ENCODE assay signal across 1 cellular context in the genomic region with DNA sequence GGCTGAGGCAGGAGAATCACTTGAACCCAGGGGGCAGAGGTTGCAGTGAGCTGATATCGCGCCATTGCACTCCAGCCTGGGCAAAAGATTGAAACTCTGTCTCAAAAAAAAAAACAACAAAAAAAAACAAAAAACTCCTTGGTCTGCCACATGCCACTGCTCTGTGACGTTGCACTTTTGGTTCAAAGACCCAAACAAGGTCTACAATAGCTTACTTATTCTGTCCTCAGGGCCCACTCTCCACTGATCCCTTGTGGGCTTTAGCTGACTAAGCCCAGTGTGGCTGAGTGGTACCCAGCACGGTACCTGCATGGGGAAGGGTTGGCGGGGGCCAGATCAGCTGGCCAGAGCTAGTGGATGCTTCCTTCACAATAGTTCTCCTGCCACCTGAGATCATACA.
A peak's percentile ranks its signal among the peaks of the same experiment; 100 is the strongest.
TF ChIP-seq lines count a peak whose summit lies in the region.

No MANE protein-coding gene starts in this region.

TF ChIP-seq in HepG2, 621 proteins besides CTCF, POLR2A, EP300 and RAD21:
- TF ChIP-seq ZNF180 (CRISPR knock-in tag; IDR thresholded peaks at IDR 0.05; ENCODE audit: borderline replicate concordance, low read depth) (no peak), HNF4A (CRISPR knock-in tag; IDR thresholded peaks at IDR 0.05) (peak; percentile 13; the same call in 1 of the 2 replicates), ZBTB38 (CRISPR knock-in tag; IDR thresholded peaks at IDR 0.05) (0 out of 2 replicates have a peak, but pooled peaks have one; percentile 28), RBM39 (IDR thresholded peaks at IDR 0.05; ENCODE audit: low read depth, low read length, poor library complexity, severe bottlenecking) (no peak), SOX5 (CRISPR knock-in tag; IDR thresholded peaks at IDR 0.05; ENCODE audit: borderline replicate concordance) (0 out of 2 replicates have a peak, but pooled peaks have one; percentile 9), CREB1 (IDR thresholded peaks at IDR 0.05) (0 out of 2 replicates have a peak, but pooled peaks have one; percentile 3), CREB1 (CRISPR knock-in tag; IDR thresholded peaks at IDR 0.05) (peak; percentile 53; the same call in 1 of the 2 replicates), SOX6 (IDR thresholded peaks at IDR 0.05) (no peak), SOX6 (CRISPR knock-in tag; IDR thresholded peaks at IDR 0.05) (0 out of 2 replicates have a peak, but pooled peaks have one; percentile 24), HOXA7 (CRISPR knock-in tag; IDR thresholded peaks at IDR 0.05) (no peak), SIN3B (IDR thresholded peaks at IDR 0.05; ENCODE audit: low read length) (no peak), ZNF292 (CRISPR knock-in tag; IDR thresholded peaks at IDR 0.05; ENCODE audit: borderline replicate concordance, low read depth) (no peak), CENPT (CRISPR knock-in tag; IDR thresholded peaks at IDR 0.05; ENCODE audit: low read depth) (no peak), RFXANK (CRISPR knock-in tag; IDR thresholded peaks at IDR 0.05) (no peak), ZNF737 (CRISPR knock-in tag; IDR thresholded peaks at IDR 0.05; ENCODE audit: borderline replicate concordance) (no peak)
- TF ChIP-seq, protein P1, sequence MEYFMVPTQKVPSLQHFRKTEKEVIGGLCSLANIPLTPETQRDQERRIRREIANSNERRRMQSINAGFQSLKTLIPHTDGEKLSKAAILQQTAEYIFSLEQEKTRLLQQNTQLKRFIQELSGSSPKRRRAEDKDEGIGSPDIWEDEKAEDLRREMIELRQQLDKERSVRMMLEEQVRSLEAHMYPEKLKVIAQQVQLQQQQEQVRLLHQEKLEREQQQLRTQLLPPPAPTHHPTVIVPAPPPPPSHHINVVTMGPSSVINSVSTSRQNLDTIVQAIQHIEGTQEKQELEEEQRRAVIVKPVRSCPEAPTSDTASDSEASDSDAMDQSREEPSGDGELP (IDR thresholded peaks at IDR 0.05; ENCODE audit: borderline replicate concordance, low read depth) = 0 out of 2 replicates have a peak, but pooled peaks have one; percentile 33
- TF ChIP-seq, protein P2, sequence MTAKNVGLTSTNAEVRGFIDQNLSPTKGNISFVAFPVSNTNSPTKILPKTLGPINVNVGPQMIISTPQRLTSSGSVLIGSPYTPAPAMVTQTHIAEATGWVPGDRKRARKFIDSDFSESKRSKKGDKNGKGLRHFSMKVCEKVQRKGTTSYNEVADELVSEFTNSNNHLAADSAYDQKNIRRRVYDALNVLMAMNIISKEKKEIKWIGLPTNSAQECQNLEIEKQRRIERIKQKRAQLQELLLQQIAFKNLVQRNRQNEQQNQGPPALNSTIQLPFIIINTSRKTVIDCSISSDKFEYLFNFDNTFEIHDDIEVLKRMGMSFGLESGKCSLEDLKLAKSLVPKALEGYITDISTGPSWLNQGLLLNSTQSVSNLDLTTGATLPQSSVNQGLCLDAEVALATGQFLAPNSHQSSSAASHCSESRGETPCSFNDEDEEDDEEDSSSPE (CRISPR knock-in tag; IDR thresholded peaks at IDR 0.05) = no peak
- TF ChIP-seq, protein P3, sequence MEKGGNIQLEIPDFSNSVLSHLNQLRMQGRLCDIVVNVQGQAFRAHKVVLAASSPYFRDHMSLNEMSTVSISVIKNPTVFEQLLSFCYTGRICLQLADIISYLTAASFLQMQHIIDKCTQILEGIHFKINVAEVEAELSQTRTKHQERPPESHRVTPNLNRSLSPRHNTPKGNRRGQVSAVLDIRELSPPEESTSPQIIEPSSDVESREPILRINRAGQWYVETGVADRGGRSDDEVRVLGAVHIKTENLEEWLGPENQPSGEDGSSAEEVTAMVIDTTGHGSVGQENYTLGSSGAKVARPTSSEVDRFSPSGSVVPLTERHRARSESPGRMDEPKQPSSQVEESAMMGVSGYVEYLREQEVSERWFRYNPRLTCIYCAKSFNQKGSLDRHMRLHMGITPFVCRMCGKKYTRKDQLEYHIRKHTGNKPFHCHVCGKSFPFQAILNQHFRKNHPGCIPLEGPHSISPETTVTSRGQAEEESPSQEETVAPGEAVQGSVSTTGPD (CRISPR knock-in tag; IDR thresholded peaks at IDR 0.05) = no peak
- TF ChIP-seq, protein P4, sequence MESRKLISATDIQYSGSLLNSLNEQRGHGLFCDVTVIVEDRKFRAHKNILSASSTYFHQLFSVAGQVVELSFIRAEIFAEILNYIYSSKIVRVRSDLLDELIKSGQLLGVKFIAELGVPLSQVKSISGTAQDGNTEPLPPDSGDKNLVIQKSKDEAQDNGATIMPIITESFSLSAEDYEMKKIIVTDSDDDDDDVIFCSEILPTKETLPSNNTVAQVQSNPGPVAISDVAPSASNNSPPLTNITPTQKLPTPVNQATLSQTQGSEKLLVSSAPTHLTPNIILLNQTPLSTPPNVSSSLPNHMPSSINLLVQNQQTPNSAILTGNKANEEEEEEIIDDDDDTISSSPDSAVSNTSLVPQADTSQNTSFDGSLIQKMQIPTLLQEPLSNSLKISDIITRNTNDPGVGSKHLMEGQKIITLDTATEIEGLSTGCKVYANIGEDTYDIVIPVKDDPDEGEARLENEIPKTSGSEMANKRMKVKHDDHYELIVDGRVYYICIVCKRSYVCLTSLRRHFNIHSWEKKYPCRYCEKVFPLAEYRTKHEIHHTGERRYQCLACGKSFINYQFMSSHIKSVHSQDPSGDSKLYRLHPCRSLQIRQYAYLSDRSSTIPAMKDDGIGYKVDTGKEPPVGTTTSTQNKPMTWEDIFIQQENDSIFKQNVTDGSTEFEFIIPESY (CRISPR knock-in tag; IDR thresholded peaks at IDR 0.05) = 0 out of 2 replicates have a peak, but pooled peaks have one; percentile 31
- TF ChIP-seq, protein P5, sequence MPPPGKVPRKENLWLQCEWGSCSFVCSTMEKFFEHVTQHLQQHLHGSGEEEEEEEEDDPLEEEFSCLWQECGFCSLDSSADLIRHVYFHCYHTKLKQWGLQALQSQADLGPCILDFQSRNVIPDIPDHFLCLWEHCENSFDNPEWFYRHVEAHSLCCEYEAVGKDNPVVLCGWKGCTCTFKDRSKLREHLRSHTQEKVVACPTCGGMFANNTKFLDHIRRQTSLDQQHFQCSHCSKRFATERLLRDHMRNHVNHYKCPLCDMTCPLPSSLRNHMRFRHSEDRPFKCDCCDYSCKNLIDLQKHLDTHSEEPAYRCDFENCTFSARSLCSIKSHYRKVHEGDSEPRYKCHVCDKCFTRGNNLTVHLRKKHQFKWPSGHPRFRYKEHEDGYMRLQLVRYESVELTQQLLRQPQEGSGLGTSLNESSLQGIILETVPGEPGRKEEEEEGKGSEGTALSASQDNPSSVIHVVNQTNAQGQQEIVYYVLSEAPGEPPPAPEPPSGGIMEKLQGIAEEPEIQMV (CRISPR knock-in tag; IDR thresholded peaks at IDR 0.05; ENCODE audit: low read depth) = no peak
- TF ChIP-seq, protein P6, sequence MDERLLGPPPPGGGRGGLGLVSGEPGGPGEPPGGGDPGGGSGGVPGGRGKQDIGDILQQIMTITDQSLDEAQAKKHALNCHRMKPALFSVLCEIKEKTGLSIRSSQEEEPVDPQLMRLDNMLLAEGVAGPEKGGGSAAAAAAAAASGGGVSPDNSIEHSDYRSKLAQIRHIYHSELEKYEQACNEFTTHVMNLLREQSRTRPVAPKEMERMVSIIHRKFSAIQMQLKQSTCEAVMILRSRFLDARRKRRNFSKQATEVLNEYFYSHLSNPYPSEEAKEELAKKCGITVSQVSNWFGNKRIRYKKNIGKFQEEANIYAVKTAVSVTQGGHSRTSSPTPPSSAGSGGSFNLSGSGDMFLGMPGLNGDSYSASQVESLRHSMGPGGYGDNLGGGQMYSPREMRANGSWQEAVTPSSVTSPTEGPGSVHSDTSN (CRISPR knock-in tag; IDR thresholded peaks at IDR 0.05) = no peak
